Comparison of ENCODE assay signal across 19 cellular contexts in the genomic region with DNA sequence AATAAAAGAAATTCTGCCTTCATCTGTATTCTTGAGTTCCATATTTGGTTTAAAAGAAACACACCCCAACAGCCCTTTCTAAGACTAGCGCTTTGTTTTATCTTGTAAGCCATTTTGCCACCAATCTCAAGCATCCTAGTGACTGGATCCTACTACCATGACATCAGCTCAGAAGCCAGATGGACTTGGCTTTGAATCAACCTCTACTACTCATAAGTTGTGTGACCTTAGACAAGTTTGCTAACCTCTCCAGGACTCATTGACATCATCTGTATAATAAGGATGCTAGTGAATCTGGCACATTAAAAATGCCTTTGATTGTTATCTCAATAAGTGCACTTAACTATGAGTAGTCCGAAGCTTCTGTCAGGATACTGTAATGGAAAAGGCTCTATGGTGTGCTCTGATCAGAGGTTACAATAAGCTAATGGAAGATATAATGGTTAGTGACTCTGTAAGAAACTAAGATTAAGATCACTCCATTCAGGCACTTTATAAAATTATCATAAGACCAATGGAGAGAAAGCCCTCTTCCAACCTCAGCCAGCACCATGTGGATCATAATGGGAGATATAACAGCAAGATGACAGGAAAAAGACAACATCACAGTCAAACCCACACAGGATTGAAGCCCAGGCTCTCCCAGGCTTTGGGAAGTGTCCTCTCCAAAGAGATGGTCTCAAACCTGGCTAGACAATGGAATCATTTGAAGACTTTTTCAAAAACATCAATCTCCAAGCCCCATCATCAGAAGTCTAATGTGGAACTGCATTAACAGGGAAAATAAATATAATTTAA.
"Had no signal": no experiment of that assay in that cellular context is flagged by ENCODE, and none has a peak within 500 bp of the region (broad histone marks: within the 10 kb centered on the region; RNA-seq: fewer than 3 reads in every experiment).

No MANE protein-coding gene starts in this region.

- H3K4me3 ChIP-seq: SJSA1 had no signal

- DNase-seq: IMR-90, Kasumi-1, MM.1S, NCI-H1092 treated with DMSO at 0.1 percent for 48 hours, NCI-H1436, NCI-H1694, NCI-H187 treated with DMSO at 0.1 percent for 48 hours, NCI-H2029 treated with DMSO at 0.1 percent for 48 hours, NCI-H2171, NCI-H226, NCI-H510A, NCI-H524 treated with DMSO at 0.1 percent for 48 hours, NCI-H69, NCI-H774, Right ventricle myocardium superior, RPMI8226, SIG-M5 had no signal

- H3K27ac ChIP-seq: KMS-11, SJSA1 had no signal

- H3K4me2 ChIP-seq: KMS-11 had no signal

- H3K4me1 ChIP-seq: SJSA1 had no signal

- H3K9me3 ChIP-seq: SJSA1 had no signal

- H3K36me3 ChIP-seq: SJSA1 had no signal

- H3K9ac ChIP-seq: KMS-11 had no signal
